ENCODE assay signal across 1 cellular context in genomic region chr2:172722481-172722880, GRCh38.
TF ChIP-seq lines count a peak whose summit lies in the region.

No MANE protein-coding gene starts in this region.

TF ChIP-seq in IMR-90, 13 proteins besides CTCF, POLR2A, EP300 and RAD21:
- no peak for TF ChIP-seq SMC3 (IDR thresholded peaks at IDR 0.05; ENCODE audit: low read depth, low read length)
- TF ChIP-seq NFE2L2 (IDR thresholded peaks at IDR 0.05; ENCODE audit: low read depth, low read length), result no peak
- TF ChIP-seq CEBPB (IDR thresholded peaks at IDR 0.05; ENCODE audit: low read depth, low read length), result no peak
- no peak for TF ChIP-seq ELK1 (IDR thresholded peaks at IDR 0.05; ENCODE audit: borderline replicate concordance, low read depth, low read length)
- TF ChIP-seq USF2 (IDR thresholded peaks at IDR 0.05; ENCODE audit: low read depth, low read length), result no peak
